Comparison of ENCODE assay signal across 1 cellular context in the genomic region with DNA sequence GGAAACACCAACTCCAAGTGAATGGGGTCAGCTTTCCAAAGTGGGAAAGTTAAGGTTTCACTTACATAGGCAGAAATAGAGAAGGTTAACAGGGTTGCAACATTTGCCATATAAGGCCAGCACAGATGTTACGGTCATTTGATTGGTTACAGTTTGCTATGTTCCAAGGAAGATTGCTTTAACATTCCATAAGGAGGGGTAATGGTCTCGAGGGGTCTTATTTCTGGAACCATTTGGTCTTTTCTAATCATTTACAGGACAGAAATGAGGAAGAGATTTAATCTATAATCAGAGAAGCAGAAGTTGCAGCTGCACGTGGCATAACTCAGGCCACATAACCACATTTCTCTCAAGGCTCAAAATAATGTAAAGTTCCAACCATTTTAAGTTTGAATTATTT.
TF ChIP-seq lines count a peak whose summit lies in the region.

No MANE protein-coding gene starts in this region.

TF ChIP-seq in SK-N-SH, 30 proteins besides CTCF, POLR2A, EP300 and RAD21:
- TF ChIP-seq FOXM1 (IDR thresholded peaks at IDR 0.05; ENCODE audit: low read depth): no peak
- no peak for TF ChIP-seq YY1 (IDR thresholded peaks at IDR 0.05; ENCODE audit: low read depth)
- TF ChIP-seq CHD2 (IDR thresholded peaks at IDR 0.05; ENCODE audit: low read length, partially characterized antibody): no peak
- TF ChIP-seq JUND (IDR thresholded peaks at IDR 0.05): no peak
- TF ChIP-seq NFIC (IDR thresholded peaks at IDR 0.05; ENCODE audit: borderline replicate concordance): no peak
- no peak for TF ChIP-seq TCF12 (IDR thresholded peaks at IDR 0.05)
- TF ChIP-seq, protein P1, sequence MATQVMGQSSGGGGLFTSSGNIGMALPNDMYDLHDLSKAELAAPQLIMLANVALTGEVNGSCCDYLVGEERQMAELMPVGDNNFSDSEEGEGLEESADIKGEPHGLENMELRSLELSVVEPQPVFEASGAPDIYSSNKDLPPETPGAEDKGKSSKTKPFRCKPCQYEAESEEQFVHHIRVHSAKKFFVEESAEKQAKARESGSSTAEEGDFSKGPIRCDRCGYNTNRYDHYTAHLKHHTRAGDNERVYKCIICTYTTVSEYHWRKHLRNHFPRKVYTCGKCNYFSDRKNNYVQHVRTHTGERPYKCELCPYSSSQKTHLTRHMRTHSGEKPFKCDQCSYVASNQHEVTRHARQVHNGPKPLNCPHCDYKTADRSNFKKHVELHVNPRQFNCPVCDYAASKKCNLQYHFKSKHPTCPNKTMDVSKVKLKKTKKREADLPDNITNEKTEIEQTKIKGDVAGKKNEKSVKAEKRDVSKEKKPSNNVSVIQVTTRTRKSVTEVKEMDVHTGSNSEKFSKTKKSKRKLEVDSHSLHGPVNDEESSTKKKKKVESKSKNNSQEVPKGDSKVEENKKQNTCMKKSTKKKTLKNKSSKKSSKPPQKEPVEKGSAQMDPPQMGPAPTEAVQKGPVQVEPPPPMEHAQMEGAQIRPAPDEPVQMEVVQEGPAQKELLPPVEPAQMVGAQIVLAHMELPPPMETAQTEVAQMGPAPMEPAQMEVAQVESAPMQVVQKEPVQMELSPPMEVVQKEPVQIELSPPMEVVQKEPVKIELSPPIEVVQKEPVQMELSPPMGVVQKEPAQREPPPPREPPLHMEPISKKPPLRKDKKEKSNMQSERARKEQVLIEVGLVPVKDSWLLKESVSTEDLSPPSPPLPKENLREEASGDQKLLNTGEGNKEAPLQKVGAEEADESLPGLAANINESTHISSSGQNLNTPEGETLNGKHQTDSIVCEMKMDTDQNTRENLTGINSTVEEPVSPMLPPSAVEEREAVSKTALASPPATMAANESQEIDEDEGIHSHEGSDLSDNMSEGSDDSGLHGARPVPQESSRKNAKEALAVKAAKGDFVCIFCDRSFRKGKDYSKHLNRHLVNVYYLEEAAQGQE (IDR thresholded peaks at IDR 0.05; ENCODE audit: low read depth, low read length): no peak
- TF ChIP-seq, protein P2, sequence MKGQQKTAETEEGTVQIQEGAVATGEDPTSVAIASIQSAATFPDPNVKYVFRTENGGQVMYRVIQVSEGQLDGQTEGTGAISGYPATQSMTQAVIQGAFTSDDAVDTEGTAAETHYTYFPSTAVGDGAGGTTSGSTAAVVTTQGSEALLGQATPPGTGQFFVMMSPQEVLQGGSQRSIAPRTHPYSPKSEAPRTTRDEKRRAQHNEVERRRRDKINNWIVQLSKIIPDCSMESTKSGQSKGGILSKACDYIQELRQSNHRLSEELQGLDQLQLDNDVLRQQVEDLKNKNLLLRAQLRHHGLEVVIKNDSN (IDR thresholded peaks at IDR 0.05; ENCODE audit: borderline replicate concordance, low read depth): no peak
- no peak for TF ChIP-seq ELF1 (IDR thresholded peaks at IDR 0.05)
- no peak for TF ChIP-seq GATA2 (CRISPR knock-in tag; IDR thresholded peaks at IDR 0.05)
- TF ChIP-seq, protein P3, sequence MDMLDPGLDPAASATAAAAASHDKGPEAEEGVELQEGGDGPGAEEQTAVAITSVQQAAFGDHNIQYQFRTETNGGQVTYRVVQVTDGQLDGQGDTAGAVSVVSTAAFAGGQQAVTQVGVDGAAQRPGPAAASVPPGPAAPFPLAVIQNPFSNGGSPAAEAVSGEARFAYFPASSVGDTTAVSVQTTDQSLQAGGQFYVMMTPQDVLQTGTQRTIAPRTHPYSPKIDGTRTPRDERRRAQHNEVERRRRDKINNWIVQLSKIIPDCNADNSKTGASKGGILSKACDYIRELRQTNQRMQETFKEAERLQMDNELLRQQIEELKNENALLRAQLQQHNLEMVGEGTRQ (IDR thresholded peaks at IDR 0.05; ENCODE audit: borderline replicate concordance, low read depth, low read length): no peak
- no peak for TF ChIP-seq FOXJ3 (CRISPR knock-in tag; IDR thresholded peaks at IDR 0.05)
- no peak for TF ChIP-seq TEAD4 (IDR thresholded peaks at IDR 0.05; ENCODE audit: borderline replicate concordance, insufficient read depth)
- no peak for TF ChIP-seq SIN3A (IDR thresholded peaks at IDR 0.05; ENCODE audit: borderline replicate concordance, low read depth, low read length)
- TF ChIP-seq FOSL2 (IDR thresholded peaks at IDR 0.05; ENCODE audit: borderline replicate concordance, low read depth): no peak
- no peak for TF ChIP-seq SMC3 (IDR thresholded peaks at IDR 0.05; ENCODE audit: low read depth, low read length)
- TF ChIP-seq, protein P4, sequence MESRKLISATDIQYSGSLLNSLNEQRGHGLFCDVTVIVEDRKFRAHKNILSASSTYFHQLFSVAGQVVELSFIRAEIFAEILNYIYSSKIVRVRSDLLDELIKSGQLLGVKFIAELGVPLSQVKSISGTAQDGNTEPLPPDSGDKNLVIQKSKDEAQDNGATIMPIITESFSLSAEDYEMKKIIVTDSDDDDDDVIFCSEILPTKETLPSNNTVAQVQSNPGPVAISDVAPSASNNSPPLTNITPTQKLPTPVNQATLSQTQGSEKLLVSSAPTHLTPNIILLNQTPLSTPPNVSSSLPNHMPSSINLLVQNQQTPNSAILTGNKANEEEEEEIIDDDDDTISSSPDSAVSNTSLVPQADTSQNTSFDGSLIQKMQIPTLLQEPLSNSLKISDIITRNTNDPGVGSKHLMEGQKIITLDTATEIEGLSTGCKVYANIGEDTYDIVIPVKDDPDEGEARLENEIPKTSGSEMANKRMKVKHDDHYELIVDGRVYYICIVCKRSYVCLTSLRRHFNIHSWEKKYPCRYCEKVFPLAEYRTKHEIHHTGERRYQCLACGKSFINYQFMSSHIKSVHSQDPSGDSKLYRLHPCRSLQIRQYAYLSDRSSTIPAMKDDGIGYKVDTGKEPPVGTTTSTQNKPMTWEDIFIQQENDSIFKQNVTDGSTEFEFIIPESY (IDR thresholded peaks at IDR 0.05; ENCODE audit: borderline replicate concordance, low read depth): no peak
TF ChIP-seq in SK-N-SH: peak in this region for 0.
